Comparison of ENCODE assay signal across 23 cellular contexts in the genomic region with DNA sequence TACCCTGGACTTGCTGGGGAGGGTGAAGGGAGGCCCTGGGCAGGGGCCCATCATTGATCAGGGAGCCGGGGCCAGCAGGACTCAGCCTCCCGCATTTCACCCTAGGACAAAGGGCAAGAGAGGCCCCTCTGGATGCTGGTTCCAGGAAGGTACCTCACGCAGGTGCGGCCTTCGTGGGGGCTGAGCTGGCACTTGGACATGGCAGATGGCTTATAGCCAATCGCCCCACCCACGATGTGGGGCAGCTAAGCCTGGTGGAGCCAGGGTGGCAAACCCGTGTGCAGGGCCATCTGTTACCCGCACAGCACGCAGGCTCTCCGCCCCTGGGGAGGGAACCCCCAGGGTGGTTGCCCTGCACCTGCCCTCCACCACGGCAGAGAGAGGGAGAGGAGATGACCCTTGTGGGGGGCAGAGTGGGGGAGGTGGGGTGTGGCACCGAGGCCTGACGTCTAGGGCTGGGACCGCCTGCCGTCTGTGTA. TPM values are rescaled to one million over a fixed set of nuclear protein-coding genes. Genes with fewer than 3 reads are reported as not detected.
DNase-seq lines count a peak whose midpoint lies in the region; ATAC-seq and TF ChIP-seq lines count a peak whose summit lies in the region.
"Had no signal": no experiment of that assay in that cellular context is flagged by ENCODE, and none has a peak within 500 bp of the region (broad histone marks: within the 10 kb centered on the region; RNA-seq: fewer than 3 reads in every experiment).

No MANE protein-coding gene starts in this region.

- intact Hi-C loops in mucosa of descending colon (cut with DNase I, micrococcal nuclease), result no loop called here

- H3K4me3 ChIP-seq in mucosa of descending colon, result no peak overlapping the region
- H3K4me3 ChIP-seq: lung, SJSA1, tibial nerve had no signal

- no peaks in the 10 kb centered on the region for H3K36me3 ChIP-seq in mucosa of descending colon (ENCODE audit: low read depth)
- H3K36me3 ChIP-seq: SJSA1, tibial nerve had no signal

- no peaks in the 10 kb centered on the region for H3K9me3 ChIP-seq in mucosa of descending colon
- H3K9me3 ChIP-seq: SJSA1, tibial nerve had no signal

- DNase-seq in NCI-H2081 (lab: John Stamatoyannopoulos, UW) (peak; percentile 25 to 73), NCI-H2081 treated with DMSO at 0.1 percent for 48 hours (lab: John Stamatoyannopoulos, UW) (no peak), COLO668 (lab: John Stamatoyannopoulos, UW; ENCODE audit: unreplicated experiment) (peak; percentile 82), NCI-H526 treated with DMSO at 0.1 percent for 48 hours (lab: John Stamatoyannopoulos, UW) (peak; percentile 17), mucosa of descending colon (peak in 2 of 3 donors; percentile 43 to 67), C1 segment of cervical spinal cord (lab: John Stamatoyannopoulos, UW) (no peak)
- DNase-seq in activated CD4-positive, alpha-beta T cell treated with anti-CD3 and anti-CD28 coated beads for 48 hours, result no peak
- DNase-seq: activated naive CD4-positive, alpha-beta T cell treated with Interleukin-2 at 50 U/mL for 16 hours; anterior cingulate cortex; cerebellar nuclear complex; endodermal cell; immature natural killer cell; NCI-H1048; NCI-H226; nephron progenitor cell; stimulated activated CD4-positive, alpha-beta T cell treated with anti-CD3 and anti-CD28 coated beads, Interleukin-12 subunit alpha, Interleukin-12 subunit beta, amount 100 ng/mL, for 4 hours had no signal

- TF ChIP-seq CTCF in mucosa of descending colon (IDR thresholded peaks at IDR 0.05), result no peak

- ATAC-seq in mucosa of descending colon (peak; percentile 1), GM18867 (IDR thresholded peaks at IDR 0.05; ENCODE audit: unreplicated experiment) (no peak)

- H3K4me1 ChIP-seq in mucosa of descending colon (ENCODE audit: low read depth), result peaks cover 47% of the 10 kb centered on the region

RNA-seq across cellular contexts. Expression of a gene that starts 2.5 kb away (rescaled TPM):
- total RNA-seq in mucosa of descending colon, result 1,000 to 10,000 TPM in 2 of 3 donors, 100 to 1,000 TPM in 1; 614 to 2,641 (median 2,419) TPM
- total RNA-seq: fibroblast of lung; pulmonary artery endothelial cell; SJSA1; T-helper 2 cell treated with Interferon-gamma antibody and Interleukin-4, amounts not matched to agents 100 ng/mL and 5 ng/mL, for 36 hours had no signal

RNA-seq across cellular contexts. Expression of a gene that starts 38.1 kb away (rescaled TPM):
- 1 to 10 TPM in 2 of 3 donors, not detected in 1; 1.1 to 1.7 TPM for total RNA-seq in mucosa of descending colon
- total RNA-seq: endodermal cell; fibroblast of lung; lung; pulmonary artery endothelial cell; SJSA1; T-helper 2 cell treated with Interferon-gamma antibody and Interleukin-4, amounts not matched to agents 100 ng/mL and 5 ng/mL, for 36 hours; tibial nerve had no signal

RNA-seq across cellular contexts. Expression of a gene that starts 53.7 kb away (rescaled TPM):
- 100 to 1,000 TPM in 1 of 3 donors, 10 to 100 TPM in 1, 1 to 10 TPM in 1; 6.0 to 206 (median 60.1) TPM for total RNA-seq in mucosa of descending colon
- total RNA-seq: fibroblast of lung; pulmonary artery endothelial cell; SJSA1; T-helper 2 cell treated with Interferon-gamma antibody and Interleukin-4, amounts not matched to agents 100 ng/mL and 5 ng/mL, for 36 hours; tibial nerve had no signal

Comparison
In these comparisons a context has a peak if more than half of its experiments do, and no peak if none do; other contexts are left out.
1. DNase-seq: peak in NCI-H2081 (2 of 2), COLO668 (single experiment), NCI-H526 treated with DMSO at 0.1 percent for 48 hours (single experiment) and mucosa of descending colon (2 of 3); none in NCI-H2081 treated with DMSO at 0.1 percent for 48 hours (single experiment), C1 segment of cervical spinal cord (0 of 14) and activated CD4-positive, alpha-beta T cell treated with anti-CD3 and anti-CD28 coated beads for 48 hours (single experiment).